In the genomic region with DNA sequence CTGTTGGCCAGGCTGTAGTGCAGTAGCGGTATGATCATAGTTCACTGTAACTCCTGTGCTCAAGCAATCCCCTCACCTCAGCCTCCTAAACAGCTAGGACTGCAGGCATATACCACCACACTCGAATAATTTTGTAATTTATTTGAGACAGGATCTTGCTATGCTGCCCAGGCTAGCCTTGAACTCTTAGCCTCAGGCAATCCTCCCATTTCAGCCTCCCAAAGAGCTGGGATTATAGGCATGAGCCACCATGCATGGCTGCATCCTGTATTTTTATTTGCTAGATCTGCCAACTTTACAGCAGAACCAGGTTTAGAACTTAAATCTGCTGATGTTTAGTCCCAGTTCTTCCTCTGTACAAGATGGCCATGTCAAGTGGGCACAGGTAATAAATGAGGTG, we compare ENCODE assay signal across 36 cellular contexts.
"Had no signal": no experiment of that assay in that cellular context is flagged by ENCODE, and none has a peak within 500 bp of the region (broad histone marks: within the 10 kb centered on the region; RNA-seq: fewer than 3 reads in every experiment).

No MANE protein-coding gene starts in this region.

- DNase-seq: activated effector memory CD4-positive, alpha-beta T cell treated with anti-CD3 and anti-CD28 coated beads, Interleukin-2, amount 50 U/mL, for 16 hours; activated effector memory CD4-positive, alpha-beta T cell treated with Interleukin-2 at 50 U/mL for 16 hours; activated gamma-delta T cell; activated gamma-delta T cell treated with Interleukin-2 at 50 U/mL for 16 hours; activated naive CD4-positive, alpha-beta T cell; activated naive CD4-positive, alpha-beta T cell treated with anti-CD3 and anti-CD28 coated beads for 36 hours; activated naive CD4-positive, alpha-beta T cell treated with anti-CD3 and anti-CD28 coated beads, Interleukin-2, amount 10 ng/mL, durations not matched to agents 7 days and 5 days; activated naive CD4-positive, alpha-beta T cell treated with anti-CD3 and anti-CD28 coated beads, Interleukin-2, amount 50 U/mL, for 16 hours; activated naive CD4-positive, alpha-beta T cell treated with Interleukin-2 at 50 U/mL for 16 hours; activated naive CD8-positive, alpha-beta T cell treated with anti-CD3 and anti-CD28 coated beads for 36 hours; activated naive CD8-positive, alpha-beta T cell treated with anti-CD3 and anti-CD28 coated beads, Interleukin-2, amount 10 ng/mL, durations not matched to agents 7 days and 5 days; activated naive CD8-positive, alpha-beta T cell treated with anti-CD3 and anti-CD28 coated beads, Interleukin-2, amount 50 U/mL, for 24 hours; activated T-cell treated with anti-CD3 and anti-CD28 coated beads, Interleukin-2, amount 50 U/mL, for 4 hours; activated T-cell treated with anti-CD3 and anti-CD28 coated beads, Interleukin-2, amount 50 U/mL, for 48 hours; activated T-cell treated with anti-CD3 and anti-CD28 coated beads, Interleukin-2, amount 50 U/mL, for 72 hours; adrenal gland; amniotic stem cell; amygdala; anterior cingulate cortex; aorta; body of pancreas; brain microvascular endothelial cell; caudate nucleus; central memory CD4-positive, alpha-beta T cell; cerebellar nuclear complex had no signal

- H3K36me3 ChIP-seq: adrenal gland, ascending aorta, brain microvascular endothelial cell, breast epithelium, cardiac muscle cell had no signal

- ATAC-seq: activated naive CD4-positive, alpha-beta T cell treated with anti-CD3 and anti-CD28 coated beads, Interleukin-2, amount 50 U/mL, for 72 hours; activated naive CD8-positive, alpha-beta T cell treated with anti-CD3 and anti-CD28 coated beads, Interleukin-2, amount 50 U/mL, for 24 hours; activated T-cell treated with anti-CD3 and anti-CD28 coated beads, Interleukin-2, amount 50 U/mL, for 4 hours; activated T-cell treated with anti-CD3 and anti-CD28 coated beads, Interleukin-2, amount 50 U/mL, for 72 hours; activated T-helper 17 cell treated with anti-CD3 and anti-CD28 coated beads, Interleukin-2, amount 50 U/mL, for 72 hours; body of pancreas had no signal

- H3K36me3 Mint-ChIP-seq: activated naive CD4-positive, alpha-beta T cell treated with anti-CD3 and anti-CD28 coated beads, Interleukin-2, amount 10 ng/mL, durations not matched to agents 7 days and 5 days; activated naive CD4-positive, alpha-beta T cell treated with anti-CD3 and anti-CD28 coated beads, Interleukin-2, amount 50 U/mL, for 24 hours; activated naive CD4-positive, alpha-beta T cell treated with anti-CD3 and anti-CD28 coated beads, Interleukin-2, amount 50 U/mL, for 72 hours; activated naive CD8-positive, alpha-beta T cell; activated naive CD8-positive, alpha-beta T cell treated with anti-CD3 and anti-CD28 coated beads for 36 hours; activated naive CD8-positive, alpha-beta T cell treated with anti-CD3 and anti-CD28 coated beads, Interleukin-2, amount 10 ng/mL, durations not matched to agents 7 days and 5 days had no signal

- H3K4me1 ChIP-seq: adrenal gland, ascending aorta, body of pancreas, breast epithelium had no signal

- H3K4me1 Mint-ChIP-seq: activated naive CD4-positive, alpha-beta T cell treated with anti-CD3 and anti-CD28 coated beads, Interleukin-2, amount 10 ng/mL, durations not matched to agents 7 days and 5 days; activated naive CD4-positive, alpha-beta T cell treated with anti-CD3 and anti-CD28 coated beads, Interleukin-2, amount 50 U/mL, for 24 hours; activated naive CD8-positive, alpha-beta T cell treated with anti-CD3 and anti-CD28 coated beads for 36 hours; activated naive CD8-positive, alpha-beta T cell treated with anti-CD3 and anti-CD28 coated beads, Interleukin-2, amount 10 ng/mL, durations not matched to agents 7 days and 5 days; activated naive CD8-positive, alpha-beta T cell treated with anti-CD3 and anti-CD28 coated beads, Interleukin-2, amount 50 U/mL, for 24 hours; activated T-helper 17 cell treated with anti-CD3 and anti-CD28 coated beads, Interleukin-2, amount 50 U/mL, for 72 hours; central memory CD8-positive, alpha-beta T cell had no signal

- H3K27ac ChIP-seq: adrenal gland, ascending aorta, body of pancreas, brain microvascular endothelial cell, breast epithelium, cardiac muscle cell had no signal

- H3K27me3 ChIP-seq: adrenal gland, ascending aorta, body of pancreas, brain microvascular endothelial cell, breast epithelium, cardiac muscle cell had no signal

- H3K9me3 Mint-ChIP-seq: activated naive CD4-positive, alpha-beta T cell treated with anti-CD3 and anti-CD28 coated beads, Interleukin-2, amount 10 ng/mL, durations not matched to agents 7 days and 5 days; activated naive CD4-positive, alpha-beta T cell treated with anti-CD3 and anti-CD28 coated beads, Interleukin-2, amount 50 U/mL, for 24 hours; activated naive CD4-positive, alpha-beta T cell treated with anti-CD3 and anti-CD28 coated beads, Interleukin-2, amount 50 U/mL, for 72 hours; activated naive CD8-positive, alpha-beta T cell treated with anti-CD3 and anti-CD28 coated beads, Interleukin-2, amount 10 ng/mL, durations not matched to agents 7 days and 5 days; activated T-cell treated with anti-CD3 and anti-CD28 coated beads, Interleukin-2, amount 50 U/mL, for 4 hours; activated T-helper 1 cell treated with anti-CD3 and anti-CD28 coated beads, Interleukin-12 subunit alpha, Interleukin-12 subunit beta, Interleukin-2, Interleukin-4 antibody, amounts not matched to agents 30 ng/mL and 10 ng/mL and 1 ng/mL, durations not matched to agents 14 hours and 24 hours and 36 hours; activated T-helper 17 cell treated with anti-CD3 and anti-CD28 coated beads, Interleukin-2, amount 50 U/mL, for 72 hours; activated T-helper 2 cell treated with anti-CD3 and anti-CD28 coated beads, Interferon-gamma antibody, Interleukin-2, Interleukin-4, amounts not matched to agents 10 μg/mL and 5 μg/mL and 100 μg/mL, durations not matched to agents 14 hours and 24 hours and 36 hours; central memory CD8-positive, alpha-beta T cell had no signal

- H3K27ac Mint-ChIP-seq: activated naive CD4-positive, alpha-beta T cell treated with anti-CD3 and anti-CD28 coated beads for 36 hours; activated naive CD4-positive, alpha-beta T cell treated with anti-CD3 and anti-CD28 coated beads, Interleukin-2, amount 10 ng/mL, durations not matched to agents 7 days and 5 days; activated naive CD4-positive, alpha-beta T cell treated with anti-CD3 and anti-CD28 coated beads, Interleukin-2, amount 50 U/mL, for 24 hours; activated naive CD4-positive, alpha-beta T cell treated with anti-CD3 and anti-CD28 coated beads, Interleukin-2, amount 50 U/mL, for 72 hours; activated naive CD8-positive, alpha-beta T cell; activated naive CD8-positive, alpha-beta T cell treated with anti-CD3 and anti-CD28 coated beads for 36 hours; activated naive CD8-positive, alpha-beta T cell treated with anti-CD3 and anti-CD28 coated beads, Interleukin-2, amount 10 ng/mL, durations not matched to agents 7 days and 5 days; activated naive CD8-positive, alpha-beta T cell treated with anti-CD3 and anti-CD28 coated beads, Interleukin-2, amount 50 U/mL, for 24 hours; activated T-cell treated with anti-CD3 and anti-CD28 coated beads, Interleukin-2, amount 50 U/mL, for 72 hours; activated T-helper 1 cell treated with anti-CD3 and anti-CD28 coated beads, Interleukin-12 subunit alpha, Interleukin-12 subunit beta, Interleukin-2, Interleukin-4 antibody, amounts not matched to agents 30 ng/mL and 10 ng/mL and 1 ng/mL, durations not matched to agents 14 hours and 24 hours and 36 hours; activated T-helper 17 cell treated with anti-CD3 and anti-CD28 coated beads, Interleukin-2, amount 50 U/mL, for 72 hours; activated T-helper 2 cell treated with anti-CD3 and anti-CD28 coated beads, Interferon-gamma antibody, Interleukin-2, Interleukin-4, amounts not matched to agents 10 μg/mL and 5 μg/mL and 100 μg/mL, durations not matched to agents 14 hours and 24 hours and 36 hours; brain had no signal

- H3K4me3 ChIP-seq: adrenal gland, ascending aorta, body of pancreas, breast epithelium, cardiac muscle cell had no signal

- H3K27me3 Mint-ChIP-seq: brain had no signal

- H3K4me3 Mint-ChIP-seq: activated naive CD4-positive, alpha-beta T cell treated with anti-CD3 and anti-CD28 coated beads for 36 hours; activated naive CD4-positive, alpha-beta T cell treated with anti-CD3 and anti-CD28 coated beads, Interleukin-2, amount 10 ng/mL, durations not matched to agents 7 days and 5 days; activated naive CD4-positive, alpha-beta T cell treated with anti-CD3 and anti-CD28 coated beads, Interleukin-2, amount 50 U/mL, for 24 hours; activated naive CD8-positive, alpha-beta T cell; activated naive CD8-positive, alpha-beta T cell treated with anti-CD3 and anti-CD28 coated beads for 36 hours; activated naive CD8-positive, alpha-beta T cell treated with anti-CD3 and anti-CD28 coated beads, Interleukin-2, amount 10 ng/mL, durations not matched to agents 7 days and 5 days; activated naive CD8-positive, alpha-beta T cell treated with anti-CD3 and anti-CD28 coated beads, Interleukin-2, amount 50 U/mL, for 24 hours; activated T-cell treated with anti-CD3 and anti-CD28 coated beads, Interleukin-2, amount 50 U/mL, for 4 hours; activated T-cell treated with anti-CD3 and anti-CD28 coated beads, Interleukin-2, amount 50 U/mL, for 72 hours; activated T-helper 1 cell treated with anti-CD3 and anti-CD28 coated beads, Interleukin-12 subunit alpha, Interleukin-12 subunit beta, Interleukin-2, Interleukin-4 antibody, amounts not matched to agents 30 ng/mL and 10 ng/mL and 1 ng/mL, durations not matched to agents 14 hours and 24 hours and 36 hours; activated T-helper 17 cell treated with anti-CD3 and anti-CD28 coated beads, Interleukin-2, amount 50 U/mL, for 72 hours; brain; central memory CD8-positive, alpha-beta T cell had no signal
